In genomic region chr11:28448186-28448585, GRCh38 we compare ENCODE assay signal across 19 cellular contexts.
DNase-seq lines count a peak whose midpoint lies in the region; ATAC-seq and TF ChIP-seq lines count a peak whose summit lies in the region.
"Had no signal": no experiment of that assay in that cellular context is flagged by ENCODE, and none has a peak within 500 bp of the region (broad histone marks: within the 10 kb centered on the region; RNA-seq: fewer than 3 reads in every experiment).

No MANE protein-coding gene starts in this region.

- 0 out of 2 replicates have a peak overlapping the region, but pooled peaks have one; percentile 27 for H2BK20ac ChIP-seq in IMR-90 (ENCODE audit: low read depth, low read length)

- no TSS peak for BruUV-seq in IMR-90 (replicated peaks; lab: Mats Ljungman, UMichigan)

- H3K27ac Mint-ChIP-seq in progenitor cell of endocrine pancreas: peak overlapping the region; percentile 30

- no peaks in the 10 kb centered on the region for H3K79me2 ChIP-seq in SK-N-SH (ENCODE audit: insufficient read depth)

- H2BK120ac ChIP-seq in IMR-90 (ENCODE audit: low read depth, low read length): no peak overlapping the region

- no peak overlapping the region for H3K9ac ChIP-seq in IMR-90 (ENCODE audit: low read depth, low read length)
- H3K9ac ChIP-seq in SK-N-SH: no peak overlapping the region

- no peak overlapping the region for H3K23ac ChIP-seq in IMR-90 (ENCODE audit: low read depth, low read length)

- H3K9me3 ChIP-seq in IMR-90 (ENCODE audit: control insufficient read depth, insufficient read depth, low read length) (no peaks in the 10 kb centered on the region), SK-N-SH (no peaks in the 10 kb centered on the region), right atrium auricular region (no peaks in the 10 kb centered on the region)

- H4K5ac ChIP-seq in IMR-90 (ENCODE audit: low read depth, low read length): no peak overlapping the region; the same call in 1 of the 2 replicates

- H3K9me3 Mint-ChIP-seq in progenitor cell of endocrine pancreas (ENCODE audit: low read depth): peaks cover 3% of the 10 kb centered on the region

- H3K4me3 ChIP-seq in IMR-90 (ENCODE audit: insufficient read depth, low read depth, low read length): no peak overlapping the region
- H3K4me3 ChIP-seq in choroid plexus epithelial cell (ENCODE audit: low read depth, low read length): no peak overlapping the region
- H3K4me3 ChIP-seq in SK-N-SH (ENCODE audit: low read depth in 2 of 2, low read length in 1 of 2): no peak overlapping the region
- no peak overlapping the region for H3K4me3 ChIP-seq in right atrium auricular region
- H3K4me3 ChIP-seq: GM12878 had no signal

- TF ChIP-seq EP300 in SK-N-SH (IDR thresholded peaks at IDR 0.05; ENCODE audit: borderline replicate concordance in 1 of 2, low read depth in 1 of 2, low read length in 1 of 2): no peak

- intact Hi-C loops in IMR-90 (cut with micrococcal nuclease): no loop called here

- H3K4me1 ChIP-seq in IMR-90 (ENCODE audit: control insufficient read depth, insufficient read depth, low read length) (peaks cover 3% of the 10 kb centered on the region), SK-N-SH (ENCODE audit: control insufficient read depth in 1 of 2, insufficient read depth in 2 of 2, low read depth in 1 of 2, low read length in 1 of 2) (no peaks in the 10 kb centered on the region; a peak in 1 of 4 replicates), right atrium auricular region (no peaks in the 10 kb centered on the region)

- no peaks in the 10 kb centered on the region for H3K27me3 ChIP-seq in IMR-90 (ENCODE audit: control insufficient read depth, insufficient read depth, low read length)
- no peaks in the 10 kb centered on the region for H3K27me3 ChIP-seq in SK-N-SH (ENCODE audit: insufficient read depth)
- no peaks in the 10 kb centered on the region for H3K27me3 ChIP-seq in right atrium auricular region

- H4K20me1 ChIP-seq in IMR-90 (ENCODE audit: insufficient read depth, low read length) (no peaks in the 10 kb centered on the region), SK-N-SH (ENCODE audit: insufficient read depth) (no peaks in the 10 kb centered on the region)

- in situ Hi-C loops in IMR-90 (cut with MboI; ENCODE audit: low sequenced_read_pairs): no loop called here

- H2BK5ac ChIP-seq in IMR-90 (ENCODE audit: low read depth, low read length, poor library complexity, severe bottlenecking): no peak overlapping the region

- no peak overlapping the region for H3K4me2 ChIP-seq in IMR-90 (ENCODE audit: low read depth, low read length)
- H3K4me2 ChIP-seq in SK-N-SH: no peak overlapping the region; the same call in 1 of the 2 replicates

- no peaks in the 10 kb centered on the region for H3F3A ChIP-seq in SK-N-SH (replicated peaks; ENCODE audit: insufficient read depth)

- WGBS in IMR-90 (ENCODE audit: extremely low coverage in 2 of 2, insufficient read length in 1 of 2), 2 experiments: no CpG with 5 or more reads among the region's 2 CpGs
- WGBS in SK-N-SH (ENCODE audit: low lambda C conversion rate): 83% methylated on average over 2 of the region's 2 CpGs

- H2BK15ac ChIP-seq in IMR-90 (ENCODE audit: low read depth, low read length): no peak overlapping the region; the same call in 2 of the 3 replicates

- no peak overlapping the region for H3K56ac ChIP-seq in IMR-90 (ENCODE audit: extremely low read depth, insufficient read depth, low read length)

- H2AFZ ChIP-seq in IMR-90 (replicated peaks; ENCODE audit: low read length, poor library complexity): no peak overlapping the region
- H2AFZ ChIP-seq in SK-N-SH (ENCODE audit: low read depth): no peak overlapping the region

- no peak overlapping the region; the same call in 1 of the 2 replicates for H3K4ac ChIP-seq in IMR-90 (ENCODE audit: low read depth, low read length)

- POLR2A ChIA-PET in IMR-90 (lab: Charles Lee; ENCODE audit: unreplicated experiment): no interaction called here
- POLR2A ChIA-PET in SK-N-SH (lab: Yijun Ruan, JAX): no interaction called here

- H3K9me2 ChIP-seq in SK-N-SH: no peaks in the 10 kb centered on the region

- ATAC-seq in IMR-90 (ENCODE audit: low read depth): no peak
- ATAC-seq: GM12878, SK-N-SH treated with all-trans-retinoic acid at 6 μM for 48 hours had no signal

- H3K36me3 Mint-ChIP-seq in progenitor cell of endocrine pancreas (ENCODE audit: insufficient read depth): no peaks in the 10 kb centered on the region

- no peak overlapping the region for H4K8ac ChIP-seq in IMR-90 (ENCODE audit: low read depth in 2 of 2, low read length in 2 of 2)

- no peak overlapping the region for H2AK5ac ChIP-seq in IMR-90 (ENCODE audit: low read depth, low read length)

- dilution Hi-C loops in IMR-90 (cut with HindIII; ENCODE audit: low sequenced_read_pairs, unreplicated experiment): no loop called here

- H3K9me1 ChIP-seq in IMR-90 (ENCODE audit: insufficient read depth, low read length): no peaks in the 10 kb centered on the region

- no peak overlapping the region for H2AK9ac ChIP-seq in IMR-90 (replicated peaks; ENCODE audit: low read depth, low read length, poor library complexity)

- DNase-seq in EH (ENCODE audit: low read depth) (peak; percentile 90), IMR-90 (peak; percentile 21), choroid plexus epithelial cell (ENCODE audit: low read depth) (peak; percentile 45), progenitor cell of endocrine pancreas (ENCODE audit: low spot score, unreplicated experiment) (no peak), SK-N-SH (no peak), right atrium auricular region (ENCODE audit: low spot score) (no peak), cortex of kidney (lab: John Stamatoyannopoulos, UW) (no peak)
- DNase-seq: DMS79 treated with DMSO at 0.1 percent for 48 hours, GDM1, KG1, NCI-H1417, NCI-H187, NCI-H2227 treated with DMSO at 0.1 percent for 48 hours, NCI-H510A treated with DMSO at 0.1 percent for 48 hours, NCI-H774, OCI-M1, SHP77 had no signal

- CTCF ChIA-PET in IMR-90 (lab: Yijun Ruan, JAX): no interaction called here
- CTCF ChIA-PET in SK-N-SH (lab: Yijun Ruan, JAX): no interaction called here

- no peaks in the 10 kb centered on the region for H3K36me3 ChIP-seq in IMR-90 (ENCODE audit: control insufficient read depth, insufficient read depth, low read length)
- no peaks in the 10 kb centered on the region for H3K36me3 ChIP-seq in SK-N-SH (replicated peaks in 1 of 2; ENCODE audit: control insufficient read depth in 1 of 2, insufficient read depth in 2 of 2, low read length in 1 of 2)
- no peaks in the 10 kb centered on the region for H3K36me3 ChIP-seq in right atrium auricular region

- H3K4me3 Mint-ChIP-seq in progenitor cell of endocrine pancreas (ENCODE audit: low read depth): no peak overlapping the region

- no peak overlapping the region for H3K27ac ChIP-seq in IMR-90 (ENCODE audit: insufficient read depth, low read length)
- no peak overlapping the region for H3K27ac ChIP-seq in SK-N-SH (ENCODE audit: low read depth in 2 of 2, low read length in 1 of 2)
- no peak overlapping the region for H3K27ac ChIP-seq in right atrium auricular region

- H4K91ac ChIP-seq in IMR-90 (ENCODE audit: insufficient read depth, low read depth, low read length): no peak overlapping the region

- H3K79me1 ChIP-seq in IMR-90 (ENCODE audit: low read depth in 1 of 2, low read length in 2 of 2): no peaks in the 10 kb centered on the region

- H3K4me1 Mint-ChIP-seq in progenitor cell of endocrine pancreas (ENCODE audit: low read depth): peaks cover 4% of the 10 kb centered on the region

- H3K18ac ChIP-seq in IMR-90 (ENCODE audit: low read depth, low read length): peak overlapping the region; percentile 23; the same call in 1 of the 2 replicates

- H3K27me3 Mint-ChIP-seq in progenitor cell of endocrine pancreas: no peaks in the 10 kb centered on the region

- TF ChIP-seq POLR2A in IMR-90 (IDR thresholded peaks at IDR 0.05; ENCODE audit: low read depth, low read length): no peak

- no peak overlapping the region; the same call in 1 of the 2 replicates for H3K14ac ChIP-seq in IMR-90 (replicated peaks; ENCODE audit: low read depth, low read length)

- no peak for TF ChIP-seq CTCF in IMR-90 (conservative IDR thresholded peaks at IDR 0.05; ENCODE audit: low read depth, low read length)
- TF ChIP-seq CTCF in choroid plexus epithelial cell (conservative IDR thresholded peaks at IDR 0.05; ENCODE audit: low read depth, low read length): no peak
- no peak for TF ChIP-seq CTCF in progenitor cell of endocrine pancreas (IDR thresholded peaks at IDR 0.05; ENCODE audit: unreplicated experiment)
- TF ChIP-seq CTCF in SK-N-SH (IDR thresholded peaks at IDR 0.05): no peak
- no peak for TF ChIP-seq CTCF in right atrium auricular region (IDR thresholded peaks at IDR 0.05)

- TF ChIP-seq RAD21 in IMR-90 (IDR thresholded peaks at IDR 0.05; ENCODE audit: low read length) (no peak), SK-N-SH (IDR thresholded peaks at IDR 0.05; ENCODE audit: low read length) (no peak)

TF ChIP-seq in IMR-90, 13 proteins besides CTCF, POLR2A, EP300 and RAD21 (continues in another document):
- no peak for TF ChIP-seq RFX5 (IDR thresholded peaks at IDR 0.05; ENCODE audit: low read depth, low read length)
- no peak for TF ChIP-seq USF2 (IDR thresholded peaks at IDR 0.05; ENCODE audit: low read depth, low read length)
- TF ChIP-seq SMC3 (IDR thresholded peaks at IDR 0.05; ENCODE audit: low read depth, low read length): no peak
- no peak for TF ChIP-seq CHD1 (IDR thresholded peaks at IDR 0.05; ENCODE audit: low read depth, low read length)
- TF ChIP-seq BHLHE40 (IDR thresholded peaks at IDR 0.05; ENCODE audit: low read depth, low read length): no peak

TF ChIP-seq in SK-N-SH, 30 proteins besides CTCF, POLR2A, EP300 and RAD21 (continues in another document):
- TF ChIP-seq MXI1 (IDR thresholded peaks at IDR 0.05; ENCODE audit: low read depth, low read length): no peak
- TF ChIP-seq USF2 (IDR thresholded peaks at IDR 0.05; ENCODE audit: borderline replicate concordance, low read depth, low read length): no peak
- TF ChIP-seq ELF1 (IDR thresholded peaks at IDR 0.05): no peak
- TF ChIP-seq FOXJ3 (CRISPR knock-in tag; IDR thresholded peaks at IDR 0.05): no peak
- TF ChIP-seq PBX3 (IDR thresholded peaks at IDR 0.05): no peak
- no peak for TF ChIP-seq TCF12 (IDR thresholded peaks at IDR 0.05)

Comparison
In these comparisons a context has a peak if more than half of its experiments do, and no peak if none do; other contexts are left out.
1. DNase-seq: peak in EH (single experiment), IMR-90 (single experiment) and choroid plexus epithelial cell (single experiment); none in progenitor cell of endocrine pancreas (single experiment), SK-N-SH (single experiment), right atrium auricular region (single experiment) and cortex of kidney (single experiment).